1 cellular context compared by ENCODE assay signal in genomic region chr6:161922631-161923119, GRCh38.
TF ChIP-seq lines count a peak whose summit lies in the region.

No MANE protein-coding gene starts in this region.

TF ChIP-seq in K562, 482 proteins besides CTCF, POLR2A, EP300 and RAD21 (continued from another document):
- no peak for TF ChIP-seq ZBTB49 (CRISPR knock-in tag; IDR thresholded peaks at IDR 0.05; ENCODE audit: borderline replicate concordance)
- peak; percentile 90 for TF ChIP-seq CREM (IDR thresholded peaks at IDR 0.05; ENCODE audit: low read depth)
- TF ChIP-seq, protein P1, sequence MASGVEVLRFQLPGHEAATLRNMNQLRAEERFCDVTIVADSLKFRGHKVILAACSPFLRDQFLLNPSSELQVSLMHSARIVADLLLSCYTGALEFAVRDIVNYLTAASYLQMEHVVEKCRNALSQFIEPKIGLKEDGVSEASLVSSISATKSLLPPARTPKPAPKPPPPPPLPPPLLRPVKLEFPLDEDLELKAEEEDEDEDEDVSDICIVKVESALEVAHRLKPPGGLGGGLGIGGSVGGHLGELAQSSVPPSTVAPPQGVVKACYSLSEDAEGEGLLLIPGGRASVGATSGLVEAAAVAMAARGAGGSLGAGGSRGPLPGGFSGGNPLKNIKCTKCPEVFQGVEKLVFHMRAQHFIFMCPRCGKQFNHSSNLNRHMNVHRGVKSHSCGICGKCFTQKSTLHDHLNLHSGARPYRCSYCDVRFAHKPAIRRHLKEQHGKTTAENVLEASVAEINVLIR (CRISPR knock-in tag; IDR thresholded peaks at IDR 0.05), result no peak
- TF ChIP-seq MXI1 (IDR thresholded peaks at IDR 0.05; ENCODE audit: low read depth, low read length), result no peak
- peak; percentile 71 for TF ChIP-seq JUN (IDR thresholded peaks at IDR 0.05; ENCODE audit: borderline replicate concordance, low read depth, low read length)
- no peak for TF ChIP-seq JUN (CRISPR knock-in tag; IDR thresholded peaks at IDR 0.05; ENCODE audit: borderline replicate concordance)
- no peak for TF ChIP-seq CHD4 (IDR thresholded peaks at IDR 0.05; ENCODE audit: insufficient read depth, insufficient replicate concordance, low read depth, low read length, poor library complexity, severe bottlenecking)
- TF ChIP-seq ATF7 (IDR thresholded peaks at IDR 0.05), result peak; percentile 17; the same call in 1 of the 2 replicates
- peak; percentile 45; the same call in 1 of the 2 replicates for TF ChIP-seq CREB1 (IDR thresholded peaks at IDR 0.05)
- 0 out of 2 replicates have a peak, but pooled peaks have one; percentile 19 for TF ChIP-seq CREB1 (CRISPR knock-in tag; IDR thresholded peaks at IDR 0.05)
- TF ChIP-seq VEZF1 (CRISPR knock-in tag; IDR thresholded peaks at IDR 0.05), result no peak
- TF ChIP-seq HOXB6 (CRISPR knock-in tag; IDR thresholded peaks at IDR 0.05; ENCODE audit: borderline replicate concordance), result no peak
- peak in 1 of 3 experiments; percentile 21 for TF ChIP-seq YY1 (IDR thresholded peaks at IDR 0.05; ENCODE audit: borderline replicate concordance in 1 of 3, control insufficient read depth in 1 of 3, extremely low read depth in 1 of 3, insufficient read depth in 3 of 3, insufficient read length in 1 of 3, insufficient replicate concordance in 2 of 3, low read depth in 1 of 3, low read length in 2 of 3)
- peak; percentile 37; the same call in 1 of the 2 replicates for TF ChIP-seq NFE2 (IDR thresholded peaks at IDR 0.05; ENCODE audit: low read depth)
- 0 out of 2 replicates have a peak, but pooled peaks have one; percentile 7 for TF ChIP-seq SMC3 (conservative IDR thresholded peaks at IDR 0.05; ENCODE audit: insufficient read depth, low read depth, low read length)
- TF ChIP-seq TAF1 (IDR thresholded peaks at IDR 0.05; ENCODE audit: control insufficient read depth, extremely low read depth, insufficient read depth, low read length, severe bottlenecking), result no peak
- TF ChIP-seq HDAC1 (IDR thresholded peaks at IDR 0.05), result no peak
TF ChIP-seq in K562: peak in this region for 13.
